Comparison of ENCODE assay signal across 1 cellular context in genomic region chr1:234836786-234837185, GRCh38.
TF ChIP-seq lines count a peak whose summit lies in the region.

No MANE protein-coding gene starts in this region.

TF ChIP-seq in liver, 16 proteins besides CTCF, POLR2A, EP300 and RAD21 (continued from another document):
- TF ChIP-seq REST (IDR thresholded peaks at IDR 0.05) (no peak), HNF4G (IDR thresholded peaks at IDR 0.05) (no peak), MAX (IDR thresholded peaks at IDR 0.05) (no peak), SP1 (IDR thresholded peaks at IDR 0.05) (no peak), NR2F2 (IDR thresholded peaks at IDR 0.05) (no peak), FOXA1 (IDR thresholded peaks at IDR 0.05) (no peak)
